In genomic region chr2:200810967-200811335, GRCh38 we compare ENCODE assay signal across 8 cellular contexts. TPM values are rescaled to one million over a fixed set of nuclear protein-coding genes. Genes with fewer than 3 reads are reported as not detected.
DNase-seq lines count a peak whose midpoint lies in the region; ATAC-seq and TF ChIP-seq lines count a peak whose summit lies in the region.

No MANE protein-coding gene starts in this region.

- TF ChIP-seq CTCF in astrocyte of the spinal cord (IDR thresholded peaks at IDR 0.05; ENCODE audit: low read depth, low read length) (no peak), right lobe of liver (IDR thresholded peaks at IDR 0.05) (no peak), tibial nerve (IDR thresholded peaks at IDR 0.05) (no peak)

- H3K4me1 ChIP-seq in right lobe of liver = peaks cover 0 to 37% (median 11%) of the 10 kb centered on the region in 4 donors
- peaks cover 2 to 55% (median 26%) of the 10 kb centered on the region in 4 donors for H3K4me1 ChIP-seq in tibial nerve

- H3K4me3 ChIP-seq in astrocyte of the spinal cord (ENCODE audit: low read depth, low read length) = peak overlapping the region; percentile 95
- peak overlapping the region; percentile 87 to 96 (median 94) for H3K4me3 ChIP-seq in right lobe of liver
- peak overlapping the region; percentile 81 to 90 (median 87) for H3K4me3 ChIP-seq in tibial nerve

- H3K4me1 Mint-ChIP-seq in activated T-cell treated with anti-CD3 and anti-CD28 coated beads, Interleukin-2, amount 50 U/mL, for 72 hours (ENCODE audit: low read depth) = peaks cover 39% of the 10 kb centered on the region

- no peak for DNase-seq in activated T-cell treated with anti-CD3 and anti-CD28 coated beads, Interleukin-2, amount 50 U/mL, for 72 hours
- no peak for DNase-seq in activated T-cell treated with anti-CD3 and anti-CD28 coated beads, Interleukin-2, amount 50 U/mL, for 1 hour
- DNase-seq in astrocyte of the spinal cord (ENCODE audit: low read depth, low spot score) (no peak), right lobe of liver (no peak), tibial nerve (ENCODE audit: low spot score in 2 of 2) (peak in 1 of 2 donors; percentile 24)
- DNase-seq in activated CD4-positive, alpha-beta T cell treated with anti-CD3 and anti-CD28 coated beads for 1 hour = no peak

- H3K27me3 Mint-ChIP-seq in activated T-cell treated with anti-CD3 and anti-CD28 coated beads, Interleukin-2, amount 50 U/mL, for 72 hours (ENCODE audit: low read depth) = no peaks in the 10 kb centered on the region

- no peak for TF ChIP-seq EP300 in tibial nerve (IDR thresholded peaks at IDR 0.05)

- no peak for ATAC-seq in activated T-cell treated with anti-CD3 and anti-CD28 coated beads, Interleukin-2, amount 50 U/mL, for 72 hours (replicated peaks in 1 of 2)
- ATAC-seq in right lobe of liver = peak in 1 of 4 donors; percentile 0
- ATAC-seq in GM18505 (IDR thresholded peaks at IDR 0.05; ENCODE audit: unreplicated experiment) = no peak
- no peak for ATAC-seq in GM21360 (IDR thresholded peaks at IDR 0.05; ENCODE audit: unreplicated experiment)

- intact Hi-C loops in right lobe of liver (cut with DNase I) = no loop called here

- H3K36me3 Mint-ChIP-seq in activated T-cell treated with anti-CD3 and anti-CD28 coated beads, Interleukin-2, amount 50 U/mL, for 72 hours (ENCODE audit: insufficient read depth in 2 of 2) = peaks cover 22 to 24% of the 10 kb centered on the region in 2 donors

- peak overlapping the region; percentile 84 to 97 for H3K4me3 Mint-ChIP-seq in activated T-cell treated with anti-CD3 and anti-CD28 coated beads, Interleukin-2, amount 50 U/mL, for 72 hours

- H3K27ac Mint-ChIP-seq in activated T-cell treated with anti-CD3 and anti-CD28 coated beads, Interleukin-2, amount 50 U/mL, for 72 hours = peak overlapping the region; percentile 84

- peaks cover 0 to 28% (median 13%) of the 10 kb centered on the region in 4 donors for H3K36me3 ChIP-seq in right lobe of liver
- H3K36me3 ChIP-seq in tibial nerve = peaks cover 0 to 22% (median 10%) of the 10 kb centered on the region in 3 donors

- no peaks in the 10 kb centered on the region for H3K9me3 Mint-ChIP-seq in activated T-cell treated with anti-CD3 and anti-CD28 coated beads, Interleukin-2, amount 50 U/mL, for 72 hours

- H3K27ac ChIP-seq in right lobe of liver = peak overlapping the region; percentile 96 to 97 (median 97)
- H3K27ac ChIP-seq in tibial nerve = peak overlapping the region; percentile 98 to 99 (median 99)

- TF ChIP-seq POLR2A in right lobe of liver (IDR thresholded peaks at IDR 0.05) (no peak), tibial nerve (IDR thresholded peaks at IDR 0.05) (no peak), GM18505 (IDR thresholded peaks at IDR 0.05; ENCODE audit: borderline replicate concordance, extremely low read depth, insufficient read depth, insufficient read length) (no peak)

- H3K27me3 ChIP-seq in right lobe of liver = no peaks in the 10 kb centered on the region
- no peaks in the 10 kb centered on the region for H3K27me3 ChIP-seq in tibial nerve

- 5% methylated on average over 12 of the region's 13 CpGs for WGBS in right lobe of liver (ENCODE audit: insufficient coverage, low coverage, low lambda C conversion rate, missing lambda C conversion rate)
- 4 to 5% methylated on average over 13 of the region's 13 CpGs for WGBS in tibial nerve, 2 donors

- in situ Hi-C loops in astrocyte of the spinal cord (cut with HindIII; ENCODE audit: low sequenced_read_pairs) = no loop called here

- H3K9me3 ChIP-seq in right lobe of liver (no peaks in the 10 kb centered on the region), tibial nerve (no peaks in the 10 kb centered on the region)

RNA-seq across cellular contexts. Expression of gene BZW1, which starts 0.8 kb away (rescaled TPM):
- total RNA-seq in activated T-cell treated with anti-CD3 and anti-CD28 coated beads, Interleukin-2, amount 50 U/mL, for 72 hours = 100 to 1,000 TPM; 457 to 495 TPM
- total RNA-seq in right lobe of liver (100 to 1,000 TPM; 176 to 239 (median 210) TPM), tibial nerve (100 to 1,000 TPM; 179 to 285 (median 244) TPM)

RNA-seq across cellular contexts. Expression of gene CLK1, which starts 53.5 kb away (rescaled TPM):
- 100 to 1,000 TPM; 161 to 178 TPM for total RNA-seq in activated T-cell treated with anti-CD3 and anti-CD28 coated beads, Interleukin-2, amount 50 U/mL, for 72 hours
- total RNA-seq in right lobe of liver = 10 to 100 TPM; 29.9 to 81.5 (median 36.7) TPM
- total RNA-seq in tibial nerve = 100 to 1,000 TPM; 141 to 336 (median 261) TPM
